1 cellular context compared by ENCODE assay signal in genomic region chr7:112869111-112869774, GRCh38.
TF ChIP-seq lines count a peak whose summit lies in the region.

No MANE protein-coding gene starts in this region.

TF ChIP-seq in K562, 482 proteins besides CTCF, POLR2A, EP300 and RAD21 (continued from another document):
- 0 out of 4 replicates have a peak, but pooled peaks of 1 of the 2 experiments have one; percentile 22 for TF ChIP-seq ZMIZ1 (IDR thresholded peaks at IDR 0.05; ENCODE audit: low read depth in 2 of 2, low read length in 2 of 2)
- TF ChIP-seq FOS (IDR thresholded peaks at IDR 0.05; ENCODE audit: extremely low read depth, insufficient read length), result no peak
- TF ChIP-seq ZKSCAN3 (CRISPR knock-in tag; IDR thresholded peaks at IDR 0.05), result no peak
- TF ChIP-seq DACH1 (IDR thresholded peaks at IDR 0.05; ENCODE audit: partially characterized antibody), result no peak
- TF ChIP-seq PHF8 (IDR thresholded peaks at IDR 0.05; ENCODE audit: borderline replicate concordance, low read length), result no peak
- no peak for TF ChIP-seq THRB (CRISPR knock-in tag; conservative IDR thresholded peaks at IDR 0.05)
- no peak for TF ChIP-seq ZNF589 (CRISPR knock-in tag; IDR thresholded peaks at IDR 0.05; ENCODE audit: low read depth)
- TF ChIP-seq ZNF398 (CRISPR knock-in tag; IDR thresholded peaks at IDR 0.05), result no peak
- TF ChIP-seq KDM2B (CRISPR knock-in tag; IDR thresholded peaks at IDR 0.05), result no peak
- TF ChIP-seq ETS2 (tag; IDR thresholded peaks at IDR 0.05; ENCODE audit: borderline replicate concordance, poor library complexity, severe bottlenecking), result no peak
- no peak for TF ChIP-seq ZBTB9 (CRISPR knock-in tag; IDR thresholded peaks at IDR 0.05)
- no peak for TF ChIP-seq CBFB (CRISPR knock-in tag; IDR thresholded peaks at IDR 0.05)
- TF ChIP-seq ZNF24 (IDR thresholded peaks at IDR 0.05), result no peak
- TF ChIP-seq ETV5 (CRISPR knock-in tag; IDR thresholded peaks at IDR 0.05; ENCODE audit: low read depth), result no peak
- no peak for TF ChIP-seq PRPF4 (IDR thresholded peaks at IDR 0.05; ENCODE audit: insufficient read depth, low read depth, low read length, poor library complexity, severe bottlenecking)
- TF ChIP-seq E4F1 (CRISPR knock-in tag; IDR thresholded peaks at IDR 0.05; ENCODE audit: borderline replicate concordance), result no peak
- no peak for TF ChIP-seq LEF1 (IDR thresholded peaks at IDR 0.05)
- TF ChIP-seq SMC3 (conservative IDR thresholded peaks at IDR 0.05; ENCODE audit: insufficient read depth, low read depth, low read length), result peak; percentile 99
- TF ChIP-seq XRCC5 (IDR thresholded peaks at IDR 0.05; ENCODE audit: low read depth, low read length), result peak; percentile 56; the same call in 1 of the 2 replicates
- TF ChIP-seq MEF2D (tag; conservative IDR thresholded peaks at IDR 0.05; ENCODE audit: low read depth), result no peak
- TF ChIP-seq L3MBTL2 (IDR thresholded peaks at IDR 0.05), result no peak
- TF ChIP-seq BRD9 (IDR thresholded peaks at IDR 0.05; ENCODE audit: low read depth, partially characterized antibody), result no peak
- no peak for TF ChIP-seq RNF2 (IDR thresholded peaks at IDR 0.05)
- TF ChIP-seq CREB3L1 (IDR thresholded peaks at IDR 0.05; ENCODE audit: borderline replicate concordance, low read depth), result no peak
- TF ChIP-seq CHCHD3 (CRISPR knock-in tag; IDR thresholded peaks at IDR 0.05), result no peak
- 0 out of 2 replicates have a peak, but pooled peaks have one; percentile 38 for TF ChIP-seq EHMT2 (IDR thresholded peaks at IDR 0.05)
- no peak for TF ChIP-seq CHD1 (IDR thresholded peaks at IDR 0.05; ENCODE audit: low read length)
- peak; percentile 24; the same call in 1 of the 2 replicates for TF ChIP-seq CC2D1A (IDR thresholded peaks at IDR 0.05)
- TF ChIP-seq FOXK1 (CRISPR knock-in tag; IDR thresholded peaks at IDR 0.05; ENCODE audit: borderline replicate concordance), result 0 out of 2 replicates have a peak, but pooled peaks have one; percentile 34
- no peak for TF ChIP-seq ELK3 (CRISPR knock-in tag; IDR thresholded peaks at IDR 0.05)
- TF ChIP-seq SMAD1 (IDR thresholded peaks at IDR 0.05; ENCODE audit: low read depth, low read length, partially characterized antibody), result no peak
- no peak for TF ChIP-seq SMARCA4 (IDR thresholded peaks at IDR 0.05)
- TF ChIP-seq CBFA2T2 (conservative IDR thresholded peaks at IDR 0.05), result no peak
- no peak for TF ChIP-seq ZNF232 (CRISPR knock-in tag; IDR thresholded peaks at IDR 0.05)
- TF ChIP-seq PRDM10 (IDR thresholded peaks at IDR 0.05; ENCODE audit: partially characterized antibody), result peak; percentile 15
- TF ChIP-seq HCFC1 (IDR thresholded peaks at IDR 0.05; ENCODE audit: low read depth, low read length), result 0 out of 2 replicates have a peak, but pooled peaks have one; percentile 14
- 0 out of 2 replicates have a peak, but pooled peaks have one; percentile 50 for TF ChIP-seq BRD4 (IDR thresholded peaks at IDR 0.05)
- no peak for TF ChIP-seq ZNF444 (CRISPR knock-in tag; IDR thresholded peaks at IDR 0.05)
- TF ChIP-seq ARID3A (IDR thresholded peaks at IDR 0.05; ENCODE audit: borderline replicate concordance, low read depth, low read length), result no peak
- TF ChIP-seq SP1 (CRISPR knock-in tag; IDR thresholded peaks at IDR 0.05), result no peak
- no peak for TF ChIP-seq SNRNP70 (optimal IDR thresholded peaks at IDR 0.05; ENCODE audit: low read depth, low read length)
- TF ChIP-seq RBM25 (IDR thresholded peaks at IDR 0.05; ENCODE audit: low read depth, low read length, severe bottlenecking), result no peak
- TF ChIP-seq ZFP36 (IDR thresholded peaks at IDR 0.05; ENCODE audit: low read depth, low read length, partially characterized antibody), result peak; percentile 28
